In the genomic region with DNA sequence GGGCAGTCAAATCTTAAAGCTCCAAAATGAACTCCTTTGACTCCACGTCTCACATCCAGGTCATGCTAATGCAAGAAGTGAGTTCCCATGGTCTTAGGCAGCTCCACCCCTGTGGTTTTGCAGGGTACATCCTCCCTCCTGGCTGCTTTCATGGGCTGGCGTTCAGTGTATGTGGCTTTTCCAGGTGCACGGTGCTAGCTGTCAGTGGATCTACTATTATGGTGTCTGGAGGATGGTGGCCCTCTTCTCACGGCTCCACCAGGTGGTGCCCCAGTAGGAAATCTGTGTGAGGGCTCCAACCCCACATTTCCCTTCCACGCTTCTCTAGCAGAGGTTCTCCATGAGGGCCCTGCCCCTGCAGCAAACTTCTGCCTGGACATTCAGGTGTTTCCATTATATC, we compare ENCODE assay signal across 22 cellular contexts.
"Had no signal": no experiment of that assay in that cellular context is flagged by ENCODE, and none has a peak within 500 bp of the region (broad histone marks: within the 10 kb centered on the region; RNA-seq: fewer than 3 reads in every experiment).

No MANE protein-coding gene starts in this region.

- H3K4me1 ChIP-seq: esophagus squamous epithelium, gastrocnemius medialis, heart right ventricle, left lung, lower lobe of right lung had no signal

- H3K27me3 ChIP-seq: dorsolateral prefrontal cortex, esophagus squamous epithelium, gastrocnemius medialis, heart right ventricle, left lung had no signal

- ATAC-seq: esophagus mucosa, gastrocnemius medialis, heart right ventricle, left cardiac atrium, left lung, left ventricle myocardium superior, lower lobe of right lung, mucosa of descending colon had no signal

- H3K9me3 ChIP-seq: esophagus squamous epithelium, gastrocnemius medialis, left lung, lower lobe of right lung had no signal

- H3K4me3 ChIP-seq: coronary artery, dorsolateral prefrontal cortex, esophagus squamous epithelium, gastrocnemius medialis, heart right ventricle, left lung, lower lobe of right lung, mucosa of descending colon had no signal

- H3K36me3 ChIP-seq: esophagus squamous epithelium, gastrocnemius medialis, heart right ventricle, left lung, lower lobe of right lung had no signal

- H3K27ac ChIP-seq: coronary artery, dorsolateral prefrontal cortex, epithelial cell of prostate, esophagus squamous epithelium, gastrocnemius medialis, heart right ventricle, left lung, lower lobe of right lung had no signal

- DNase-seq: dermis blood vessel endothelial cell; dorsolateral prefrontal cortex; effector CD4-positive, alpha-beta T cell; effector memory CD4-positive, alpha-beta T cell; erythroblast; esophagus squamous epithelium; foreskin fibroblast; foreskin melanocyte; gastrocnemius medialis; glutamatergic neuron; head of caudate nucleus; heart right ventricle; hippocampal formation; left cardiac atrium; left lung; left ventricle myocardium superior; lower lobe of right lung; mesenchymal stem cell; mucosa of descending colon had no signal
